In the genomic region with DNA sequence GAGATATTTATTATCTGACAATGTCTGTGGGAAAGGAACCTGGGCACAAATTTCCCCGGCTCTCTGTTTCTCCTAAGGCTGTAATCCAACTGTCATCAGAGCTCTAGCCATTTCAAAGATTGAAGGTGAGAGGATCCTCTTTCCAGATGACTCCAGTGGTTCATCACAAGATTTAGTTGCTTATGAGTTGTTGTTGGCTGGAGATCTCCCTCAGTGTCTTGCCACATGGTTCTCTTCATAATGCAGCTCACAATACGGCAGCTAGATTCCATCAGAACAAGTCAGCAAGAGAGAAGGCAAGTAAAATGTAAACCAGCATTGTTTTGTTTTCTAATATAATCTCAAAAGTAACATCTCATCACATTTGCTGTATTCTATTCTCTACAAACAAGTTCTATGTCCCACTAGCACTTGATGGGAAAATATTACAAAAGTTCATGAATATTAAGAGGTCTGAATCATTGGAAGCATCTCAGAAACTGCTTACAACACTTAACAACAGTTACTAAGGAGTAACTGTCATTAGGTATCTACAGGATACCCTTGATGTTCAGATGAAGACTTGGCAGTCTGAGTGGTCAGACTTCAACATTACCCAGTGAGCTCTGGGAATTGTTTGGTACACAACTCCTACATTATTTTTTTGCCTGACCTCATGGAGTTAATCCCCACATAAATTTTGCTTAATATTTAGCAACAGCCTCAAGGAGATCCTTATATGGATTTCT, we compare ENCODE assay signal across 29 cellular contexts.
DNase-seq lines count a peak whose midpoint lies in the region; ATAC-seq and TF ChIP-seq lines count a peak whose summit lies in the region.
"Had no signal": no experiment of that assay in that cellular context is flagged by ENCODE, and none has a peak within 500 bp of the region (broad histone marks: within the 10 kb centered on the region; RNA-seq: fewer than 3 reads in every experiment).

No MANE protein-coding gene starts in this region.

- ATAC-seq in left lung = peak; percentile 22
- ATAC-seq in GM19023 (IDR thresholded peaks at IDR 0.05; ENCODE audit: unreplicated experiment) = no peak
- no peak for ATAC-seq in activated CD4-positive, alpha-beta T cell treated with anti-CD3 and anti-CD28 coated beads for 36 hours
- ATAC-seq in activated CD8-positive, alpha-beta T cell treated with anti-CD3 and anti-CD28 coated beads, Interleukin-2, amount 10 ng/mL, durations not matched to agents 7 days and 5 days = no peak
- ATAC-seq: A549; gastrocnemius medialis; K562; natural killer cell treated with Interleukin-12 subunit alpha and Interleukin-12 subunit beta and Interleukin-15 and Interleukin-18, amount 100 ng/mL, for 72 hours; stimulated activated naive CD8-positive, alpha-beta T cell treated with anti-CD3 and anti-CD28 coated beads, Interleukin-15, Interleukin-2, amounts not matched to agents 100 U/mL and 50 U/mL, for 24 hours had no signal

- no peaks in the 10 kb centered on the region for H3K27me3 Mint-ChIP-seq in activated CD4-positive, alpha-beta T cell treated with anti-CD3 and anti-CD28 coated beads for 36 hours
- no peaks in the 10 kb centered on the region for H3K27me3 Mint-ChIP-seq in activated CD8-positive, alpha-beta T cell treated with anti-CD3 and anti-CD28 coated beads, Interleukin-2, amount 10 ng/mL, durations not matched to agents 7 days and 5 days (ENCODE audit: low read depth)
- H3K27me3 Mint-ChIP-seq: activated naive CD8-positive, alpha-beta T cell treated with anti-CD3 and anti-CD28 coated beads, Interleukin-2, amount 10 ng/mL, durations not matched to agents 7 days and 5 days; CD4-positive, alpha-beta memory T cell; natural killer cell treated with Interleukin-12 subunit alpha and Interleukin-12 subunit beta and Interleukin-15 and Interleukin-18, amount 100 ng/mL, for 72 hours had no signal

- in situ Hi-C loops in mammary epithelial cell (cut with MboI; ENCODE audit: low sequenced_read_pairs in 2 of 2) = no loop called here

- POLR2A ChIA-PET in activated CD4-positive, alpha-beta T cell treated with anti-CD3 and anti-CD28 coated beads for 36 hours (lab: Charles Lee) = no interaction called here
- POLR2A ChIA-PET in activated CD8-positive, alpha-beta T cell treated with anti-CD3 and anti-CD28 coated beads, Interleukin-2, amount 10 ng/mL, durations not matched to agents 7 days and 5 days (lab: Charles Lee) = no interaction called here

- H3K4me1 ChIP-seq in mammary epithelial cell (ENCODE audit: insufficient read depth, low read length) (no peaks in the 10 kb centered on the region), left lung (no peaks in the 10 kb centered on the region), rectal smooth muscle tissue (ENCODE audit: control insufficient read depth, insufficient read depth, low read length) (peaks cover 10% of the 10 kb centered on the region), Peyer's patch (no peaks in the 10 kb centered on the region)
- H3K4me1 ChIP-seq: A549, gastrocnemius medialis, SJSA1 had no signal

- TF ChIP-seq POLR2A in Peyer's patch (IDR thresholded peaks at IDR 0.05) = no peak

- H3K4me2 ChIP-seq in mammary epithelial cell (ENCODE audit: insufficient read depth, low read depth, low read length) = no peak overlapping the region
- H3K4me2 ChIP-seq: A549 had no signal

- CTCF ChIA-PET in mammary epithelial cell (lab: Charles Lee; ENCODE audit: low non-redundant PET) = no interaction called here
- CTCF ChIA-PET in activated CD4-positive, alpha-beta T cell treated with anti-CD3 and anti-CD28 coated beads for 36 hours (lab: Charles Lee) = no interaction called here
- CTCF ChIA-PET in activated CD8-positive, alpha-beta T cell treated with anti-CD3 and anti-CD28 coated beads, Interleukin-2, amount 10 ng/mL, durations not matched to agents 7 days and 5 days (lab: Charles Lee) = no interaction called here

- H4K20me1 ChIP-seq in mammary epithelial cell (ENCODE audit: insufficient read depth, low read length) = no peaks in the 10 kb centered on the region

- no peak overlapping the region for H3K4me3 Mint-ChIP-seq in activated CD4-positive, alpha-beta T cell treated with anti-CD3 and anti-CD28 coated beads for 36 hours
- no peak overlapping the region for H3K4me3 Mint-ChIP-seq in activated CD8-positive, alpha-beta T cell treated with anti-CD3 and anti-CD28 coated beads, Interleukin-2, amount 10 ng/mL, durations not matched to agents 7 days and 5 days
- H3K4me3 Mint-ChIP-seq: activated naive CD8-positive, alpha-beta T cell treated with anti-CD3 and anti-CD28 coated beads, Interleukin-2, amount 10 ng/mL, durations not matched to agents 7 days and 5 days; CD4-positive, alpha-beta memory T cell; natural killer cell treated with Interleukin-12 subunit alpha and Interleukin-12 subunit beta and Interleukin-15 and Interleukin-18, amount 100 ng/mL, for 72 hours had no signal

- TF ChIP-seq CTCF in mammary epithelial cell (conservative IDR thresholded peaks at IDR 0.05 in 1 of 2, IDR thresholded peaks at IDR 0.05 in 1 of 2; ENCODE audit: extremely low read depth in 1 of 2, insufficient read depth in 1 of 2, low read depth in 1 of 2, low read length in 2 of 2) (no peak), left lung (IDR thresholded peaks at IDR 0.05) (no peak), Peyer's patch (IDR thresholded peaks at IDR 0.05) (no peak)

- H3K4me3 ChIP-seq in mammary epithelial cell (replicated peaks in 1 of 3; ENCODE audit: insufficient read depth in 1 of 3, low read depth in 2 of 3, low read length in 3 of 3) (no peak overlapping the region), left lung (no peak overlapping the region), rectal smooth muscle tissue (ENCODE audit: low read length) (no peak overlapping the region), Peyer's patch (no peak overlapping the region)
- H3K4me3 ChIP-seq: A549, gastrocnemius medialis, K562, SJSA1 had no signal

- H2AFZ ChIP-seq in mammary epithelial cell (ENCODE audit: low read depth, low read length) = no peak overlapping the region

- WGBS in mammary epithelial cell (ENCODE audit: low coverage, missing lambda C conversion rate) = 50% methylated on average over 2 of the region's 2 CpGs

- dilution Hi-C loops in mammary epithelial cell (cut with HindIII; ENCODE audit: low sequenced_read_pairs) = no loop called here

- H3K27ac ChIP-seq in mammary epithelial cell (ENCODE audit: insufficient read depth, low read depth, low read length) (no peak overlapping the region), left lung (no peak overlapping the region), rectal smooth muscle tissue (ENCODE audit: low read depth, low read length) (peak overlapping the region; percentile 60), Peyer's patch (peak overlapping the region in 1 of 4 donors; percentile 19)
- H3K27ac ChIP-seq: A549, gastrocnemius medialis, SJSA1 had no signal

- peaks cover 4% of the 10 kb centered on the region for H3K79me2 ChIP-seq in mammary epithelial cell (ENCODE audit: insufficient read depth, low read length)

- H3K27ac Mint-ChIP-seq in activated CD4-positive, alpha-beta T cell treated with anti-CD3 and anti-CD28 coated beads for 36 hours = no peak overlapping the region
- H3K27ac Mint-ChIP-seq in activated CD8-positive, alpha-beta T cell treated with anti-CD3 and anti-CD28 coated beads, Interleukin-2, amount 10 ng/mL, durations not matched to agents 7 days and 5 days = no peak overlapping the region
- H3K27ac Mint-ChIP-seq: activated naive CD8-positive, alpha-beta T cell treated with anti-CD3 and anti-CD28 coated beads, Interleukin-2, amount 10 ng/mL, durations not matched to agents 7 days and 5 days; CD4-positive, alpha-beta memory T cell; natural killer cell treated with Interleukin-12 subunit alpha and Interleukin-12 subunit beta and Interleukin-15 and Interleukin-18, amount 100 ng/mL, for 72 hours had no signal

- no peaks in the 10 kb centered on the region for H3K9me3 ChIP-seq in mammary epithelial cell (replicated peaks; ENCODE audit: insufficient read depth, low read length)
- no peaks in the 10 kb centered on the region for H3K9me3 ChIP-seq in left lung
- H3K9me3 ChIP-seq in Peyer's patch = no peaks in the 10 kb centered on the region
- H3K9me3 ChIP-seq: A549, gastrocnemius medialis, SJSA1 had no signal

- H3K9ac ChIP-seq in mammary epithelial cell (ENCODE audit: insufficient read depth, low read length) (no peak overlapping the region), rectal smooth muscle tissue (ENCODE audit: low read length) (no peak overlapping the region)

- intact Hi-C loops in mammary epithelial cell (cut with micrococcal nuclease) (no loop called here), left lung (cut with DNase I) (no loop called here)
- intact Hi-C loops in activated CD4-positive, alpha-beta T cell treated with anti-CD3 and anti-CD28 coated beads for 36 hours (cut with DNase I, micrococcal nuclease) = no loop called here

- H3K4me1 Mint-ChIP-seq in activated CD4-positive, alpha-beta T cell treated with anti-CD3 and anti-CD28 coated beads for 36 hours = no peaks in the 10 kb centered on the region
- H3K4me1 Mint-ChIP-seq in activated CD8-positive, alpha-beta T cell treated with anti-CD3 and anti-CD28 coated beads, Interleukin-2, amount 10 ng/mL, durations not matched to agents 7 days and 5 days (ENCODE audit: low read depth) = no peaks in the 10 kb centered on the region
- H3K4me1 Mint-ChIP-seq: activated naive CD8-positive, alpha-beta T cell treated with anti-CD3 and anti-CD28 coated beads, Interleukin-2, amount 10 ng/mL, durations not matched to agents 7 days and 5 days; CD4-positive, alpha-beta memory T cell had no signal

- H3K9me3 Mint-ChIP-seq in activated CD4-positive, alpha-beta T cell treated with anti-CD3 and anti-CD28 coated beads for 36 hours (ENCODE audit: low read depth) = no peaks in the 10 kb centered on the region
- no peaks in the 10 kb centered on the region for H3K9me3 Mint-ChIP-seq in activated CD8-positive, alpha-beta T cell treated with anti-CD3 and anti-CD28 coated beads, Interleukin-2, amount 10 ng/mL, durations not matched to agents 7 days and 5 days (ENCODE audit: insufficient read depth)
- H3K9me3 Mint-ChIP-seq: activated naive CD8-positive, alpha-beta T cell treated with anti-CD3 and anti-CD28 coated beads, Interleukin-2, amount 10 ng/mL, durations not matched to agents 7 days and 5 days had no signal

- H3K27me3 ChIP-seq in mammary epithelial cell (ENCODE audit: insufficient read depth, low read length) = no peaks in the 10 kb centered on the region
- no peaks in the 10 kb centered on the region for H3K27me3 ChIP-seq in left lung
- H3K27me3 ChIP-seq in rectal smooth muscle tissue (ENCODE audit: control insufficient read depth, insufficient read depth, low read length) = no peaks in the 10 kb centered on the region
- H3K27me3 ChIP-seq in Peyer's patch = no peaks in the 10 kb centered on the region
- H3K27me3 ChIP-seq: gastrocnemius medialis, SJSA1 had no signal

- BruUV-seq in mammary epithelial cell (replicated peaks; lab: Mats Ljungman, UMichigan) = no TSS peak

- no peaks in the 10 kb centered on the region for H3K36me3 Mint-ChIP-seq in activated CD4-positive, alpha-beta T cell treated with anti-CD3 and anti-CD28 coated beads for 36 hours (ENCODE audit: low read depth)
- no peaks in the 10 kb centered on the region for H3K36me3 Mint-ChIP-seq in activated CD8-positive, alpha-beta T cell treated with anti-CD3 and anti-CD28 coated beads, Interleukin-2, amount 10 ng/mL, durations not matched to agents 7 days and 5 days (ENCODE audit: low read depth)
- H3K36me3 Mint-ChIP-seq: activated naive CD8-positive, alpha-beta T cell treated with anti-CD3 and anti-CD28 coated beads, Interleukin-2, amount 10 ng/mL, durations not matched to agents 7 days and 5 days; CD4-positive, alpha-beta memory T cell; natural killer cell treated with Interleukin-12 subunit alpha and Interleukin-12 subunit beta and Interleukin-15 and Interleukin-18, amount 100 ng/mL, for 72 hours had no signal

- DNase-seq in NCI-H226 (peak; percentile 9), mammary epithelial cell (peak; percentile 12), left lung (no peak), Peyer's patch (no peak)
- DNase-seq in activated CD4-positive, alpha-beta T cell treated with anti-CD3 and anti-CD28 coated beads for 36 hours = no peak
- no peak for DNase-seq in activated CD8-positive, alpha-beta T cell treated with anti-CD3 and anti-CD28 coated beads, Interleukin-2, amount 10 ng/mL, durations not matched to agents 7 days and 5 days
- DNase-seq: activated CD4-positive, alpha-beta T cell treated with anti-CD3 and anti-CD28 coated beads for 1 hour; activated effector memory CD4-positive, alpha-beta T cell treated with Interleukin-2 at 50 U/mL for 16 hours; activated naive CD8-positive, alpha-beta T cell treated with anti-CD3 and anti-CD28 coated beads, Interleukin-2, amount 10 ng/mL, durations not matched to agents 7 days and 5 days; CD4-positive, alpha-beta memory T cell; DMS 273 treated with DMSO at 0.1 percent for 48 hours; effector CD8-positive, alpha-beta T cell; EL; gastrocnemius medialis; islet precursor cell; NCI-H1417; NCI-H2081; NCI-H2227 treated with DMSO at 0.1 percent for 48 hours; posterior cingulate gyrus; RPMI8226; stimulated activated CD4-positive, alpha-beta T cell treated with anti-CD3 and anti-CD28 coated beads, Interleukin-15, amount 100 ng/mL, for 24 hours; stimulated activated naive CD8-positive, alpha-beta T cell treated with anti-CD3 and anti-CD28 coated beads, Interleukin-15, Interleukin-2, amounts not matched to agents 100 U/mL and 50 U/mL, for 24 hours; T-helper 1 cell had no signal

- H3K36me3 ChIP-seq in mammary epithelial cell (ENCODE audit: insufficient read depth, low read length) (no peaks in the 10 kb centered on the region), left lung (no peaks in the 10 kb centered on the region), rectal smooth muscle tissue (ENCODE audit: control insufficient read depth, insufficient read depth, low read length) (no peaks in the 10 kb centered on the region), Peyer's patch (no peaks in the 10 kb centered on the region)
- H3K36me3 ChIP-seq: gastrocnemius medialis, SJSA1 had no signal

Comparison
In these comparisons a context has a peak if more than half of its experiments do, and no peak if none do; other contexts are left out.
1. DNase-seq: peak in NCI-H226 (single experiment) and mammary epithelial cell (single experiment); none in left lung (0 of 2), Peyer's patch (0 of 3), activated CD4-positive, alpha-beta T cell treated with anti-CD3 and anti-CD28 coated beads for 36 hours (single experiment) and activated CD8-positive, alpha-beta T cell treated with anti-CD3 and anti-CD28 coated beads, Interleukin-2, amount 10 ng/mL, durations not matched to agents 7 days and 5 days (single experiment).